8 cellular contexts compared by ENCODE assay signal in the genomic region with DNA sequence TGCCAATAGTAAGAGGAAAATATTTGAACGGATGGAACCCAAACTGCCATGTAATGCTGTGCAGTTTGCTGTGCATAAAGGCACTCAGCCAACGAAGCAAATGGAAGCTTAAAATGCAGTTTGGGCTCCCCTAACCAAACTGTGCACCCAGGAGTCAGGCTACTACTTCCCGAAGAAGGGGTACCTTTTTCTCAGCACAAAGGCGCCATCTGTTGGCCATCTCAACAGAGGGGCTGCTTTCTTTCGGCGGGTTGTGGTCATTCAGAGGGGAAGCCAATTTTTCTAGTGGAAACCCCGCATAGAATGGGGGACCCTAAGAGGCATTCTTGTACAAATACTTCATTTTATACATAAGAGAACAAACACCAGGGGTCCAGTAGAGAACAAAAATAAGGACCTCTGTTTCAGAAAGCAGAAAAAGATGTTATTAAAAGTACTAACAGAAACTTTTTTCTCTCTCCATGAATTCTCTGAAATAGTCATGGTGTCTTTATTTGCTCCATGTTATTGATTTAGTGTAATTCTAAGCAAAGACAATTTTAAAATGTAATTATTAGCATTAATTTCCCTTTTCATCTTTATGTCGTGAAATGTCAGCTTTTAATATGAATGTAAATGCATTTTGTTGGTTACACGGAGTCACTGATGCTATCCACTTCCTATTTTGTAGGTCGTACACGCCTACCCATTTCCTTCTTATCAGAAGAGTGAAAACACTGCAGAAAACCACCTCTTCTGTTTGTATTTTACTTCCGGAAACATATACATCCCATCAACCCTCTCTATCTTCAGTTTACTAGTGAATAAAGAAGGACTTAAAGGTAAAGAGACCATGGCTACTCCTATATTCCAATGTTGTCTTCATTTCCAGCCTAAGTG.
DNase-seq lines count a peak whose midpoint lies in the region; ATAC-seq and TF ChIP-seq lines count a peak whose summit lies in the region.

No MANE protein-coding gene starts in this region.

- no TSS peak for BruUV-seq in MCF 10A (replicated peaks; lab: Mats Ljungman, UMichigan)

- H3K36me3 Mint-ChIP-seq in MCF 10A (ENCODE audit: insufficient read depth, unreplicated experiment), result no peaks in the 10 kb centered on the region
- H3K36me3 Mint-ChIP-seq in activated T-helper 1 cell treated with anti-CD3 and anti-CD28 coated beads, Interleukin-12 subunit alpha, Interleukin-12 subunit beta, Interleukin-2, Interleukin-4 antibody, amounts not matched to agents 30 ng/mL and 10 ng/mL and 1 ng/mL, durations not matched to agents 14 hours and 24 hours and 36 hours (ENCODE audit: low read depth), result no peaks in the 10 kb centered on the region

- TF ChIP-seq CTCF in AG10803 (conservative IDR thresholded peaks at IDR 0.05; ENCODE audit: low read length), result peak; percentile 57
- no peak for TF ChIP-seq CTCF in GM20000 (IDR thresholded peaks at IDR 0.05; ENCODE audit: extremely low read depth, missing control alignments)
- TF ChIP-seq CTCF in MCF 10A (IDR thresholded peaks at IDR 0.05; ENCODE audit: unreplicated experiment), result peak; percentile 68

- intact Hi-C loops in MCF 10A (cut with micrococcal nuclease) (loop anchor here (1.0 to 10.0 kb wide), 7 partner anchors 455 to 1288 kb away; partner anchors contain the start of gene KCNJ2), left colon (cut with DNase I, micrococcal nuclease) (no loop called here)
- intact Hi-C loops in activated T-helper 1 cell treated with anti-CD3 and anti-CD28 coated beads, Interleukin-12 subunit alpha, Interleukin-12 subunit beta, Interleukin-2, Interleukin-4 antibody, amounts not matched to agents 30 ng/mL and 10 ng/mL and 1 ng/mL, durations not matched to agents 14 hours and 24 hours and 36 hours (cut with micrococcal nuclease), result loop anchor here (2.0 kb wide), 1 partner anchor 1054 kb away; no protein-coding TSS in a partner anchor

- ATAC-seq in left colon (peak; percentile 62), HG03520 (IDR thresholded peaks at IDR 0.05; ENCODE audit: unreplicated experiment) (no peak)

- H3K27me3 Mint-ChIP-seq in MCF 10A (ENCODE audit: insufficient read depth, unreplicated experiment), result no peaks in the 10 kb centered on the region
- H3K27me3 Mint-ChIP-seq in activated T-helper 1 cell treated with anti-CD3 and anti-CD28 coated beads, Interleukin-12 subunit alpha, Interleukin-12 subunit beta, Interleukin-2, Interleukin-4 antibody, amounts not matched to agents 30 ng/mL and 10 ng/mL and 1 ng/mL, durations not matched to agents 14 hours and 24 hours and 36 hours (ENCODE audit: insufficient read depth), result no peaks in the 10 kb centered on the region

- H3K4me1 Mint-ChIP-seq in MCF 10A (ENCODE audit: insufficient read depth, unreplicated experiment), result peaks cover 6% of the 10 kb centered on the region
- no peaks in the 10 kb centered on the region for H3K4me1 Mint-ChIP-seq in activated T-helper 1 cell treated with anti-CD3 and anti-CD28 coated beads, Interleukin-12 subunit alpha, Interleukin-12 subunit beta, Interleukin-2, Interleukin-4 antibody, amounts not matched to agents 30 ng/mL and 10 ng/mL and 1 ng/mL, durations not matched to agents 14 hours and 24 hours and 36 hours (ENCODE audit: low read depth)

- no peak overlapping the region for H3K27ac Mint-ChIP-seq in MCF 10A (ENCODE audit: low read depth, unreplicated experiment)
- no peak overlapping the region for H3K27ac Mint-ChIP-seq in activated T-helper 1 cell treated with anti-CD3 and anti-CD28 coated beads, Interleukin-12 subunit alpha, Interleukin-12 subunit beta, Interleukin-2, Interleukin-4 antibody, amounts not matched to agents 30 ng/mL and 10 ng/mL and 1 ng/mL, durations not matched to agents 14 hours and 24 hours and 36 hours

- CTCF ChIA-PET in MCF 10A (lab: Yijun Ruan, JAX), result interaction anchor here (0.5 to 1.4 kb wide), 8 partner anchors 16 to 1098 kb away, joined by 3 to 8 read pairs (median 4); no protein-coding TSS in a partner anchor

- H3K9me3 Mint-ChIP-seq in MCF 10A (ENCODE audit: unreplicated experiment), result no peaks in the 10 kb centered on the region
- peaks cover 4% of the 10 kb centered on the region for H3K9me3 Mint-ChIP-seq in activated T-helper 1 cell treated with anti-CD3 and anti-CD28 coated beads, Interleukin-12 subunit alpha, Interleukin-12 subunit beta, Interleukin-2, Interleukin-4 antibody, amounts not matched to agents 30 ng/mL and 10 ng/mL and 1 ng/mL, durations not matched to agents 14 hours and 24 hours and 36 hours

- H3K4me3 ChIP-seq in AG10803 (ENCODE audit: low read length), result no peak overlapping the region

- no peak overlapping the region for H3K4me3 Mint-ChIP-seq in MCF 10A (ENCODE audit: unreplicated experiment)
- no peak overlapping the region for H3K4me3 Mint-ChIP-seq in activated T-helper 1 cell treated with anti-CD3 and anti-CD28 coated beads, Interleukin-12 subunit alpha, Interleukin-12 subunit beta, Interleukin-2, Interleukin-4 antibody, amounts not matched to agents 30 ng/mL and 10 ng/mL and 1 ng/mL, durations not matched to agents 14 hours and 24 hours and 36 hours

- POLR2A ChIA-PET in MCF 10A (lab: Yijun Ruan, JAX), result interaction anchor here (1.2 kb wide), 1 partner anchor 1090 kb away, joined by 3 read pairs; no protein-coding TSS in a partner anchor

- DNase-seq in AG10803 (ENCODE audit: low read depth), result peak; percentile 8
- peak; percentile 19 for DNase-seq in GM20000 (ENCODE audit: low spot score)
- DNase-seq in NCI-H526 (lab: John Stamatoyannopoulos, UW), result peak; percentile 20 to 70
- peak; percentile 75 for DNase-seq in MCF 10A (ENCODE audit: unreplicated experiment)
- DNase-seq in left colon, result peak; percentile 34 to 73
- DNase-seq in activated T-helper 1 cell treated with anti-CD3 and anti-CD28 coated beads, Interleukin-12 subunit alpha, Interleukin-12 subunit beta, Interleukin-2, Interleukin-4 antibody, amounts not matched to agents 30 ng/mL and 10 ng/mL and 1 ng/mL, durations not matched to agents 14 hours and 24 hours and 36 hours (ENCODE audit: low spot score), result no peak
- DNase-seq in cerebellar nuclear complex (lab: John Stamatoyannopoulos, UW), result no peak

Comparison
In these comparisons a context has a peak if more than half of its experiments do, and no peak if none do; other contexts are left out.
1. DNase-seq: peak in AG10803 (single experiment), GM20000 (single experiment), NCI-H526 (2 of 2), MCF 10A (single experiment) and left colon (2 of 2); none in activated T-helper 1 cell treated with anti-CD3 and anti-CD28 coated beads, Interleukin-12 subunit alpha, Interleukin-12 subunit beta, Interleukin-2, Interleukin-4 antibody, amounts not matched to agents 30 ng/mL and 10 ng/mL and 1 ng/mL, durations not matched to agents 14 hours and 24 hours and 36 hours (single experiment) and cerebellar nuclear complex (0 of 2).
2. intact Hi-C loops: an anchor here in MCF 10A (1.0 to 10.0 kb wide) and activated T-helper 1 cell treated with anti-CD3 and anti-CD28 coated beads, Interleukin-12 subunit alpha, Interleukin-12 subunit beta, Interleukin-2, Interleukin-4 antibody, amounts not matched to agents 30 ng/mL and 10 ng/mL and 1 ng/mL, durations not matched to agents 14 hours and 24 hours and 36 hours (2.0 kb wide); none called in left colon.